In genomic region chr5:52801329-52801728, GRCh38 we compare ENCODE assay signal across 8 cellular contexts. TPM values are rescaled to one million over a fixed set of nuclear protein-coding genes. Genes with fewer than 3 reads are reported as not detected.
DNase-seq lines count a peak whose midpoint lies in the region; ATAC-seq and TF ChIP-seq lines count a peak whose summit lies in the region.

No MANE protein-coding gene starts in this region.

- DNase-seq in Caco-2 (no peak), LNCaP clone FGC (ENCODE audit: low read depth) (no peak), body of pancreas (no peak), tibial nerve (ENCODE audit: low spot score in 2 of 2) (no peak), GF-D8 (lab: John Stamatoyannopoulos, UW) (no peak)

- peaks cover 40% of the 10 kb centered on the region for H3K4me1 Mint-ChIP-seq in Caco-2 (ENCODE audit: low read depth, unreplicated experiment)

- H3K4me3 ChIP-seq in Caco-2 (ENCODE audit: low read depth, low read length) (peak overlapping the region; percentile 76), LNCaP clone FGC (ENCODE audit: low read depth, low read length) (peak overlapping the region; percentile 89), body of pancreas (peak overlapping the region in 1 of 2 donors; percentile 13), liver (ENCODE audit: low read depth in 1 of 3, low read length in 3 of 3) (peak overlapping the region; percentile 66 to 92 (median 73)), tibial nerve (peak overlapping the region; percentile 47 to 86 (median 74))

- H3K27me3 Mint-ChIP-seq in Caco-2 (ENCODE audit: insufficient read depth, unreplicated experiment), result no peaks in the 10 kb centered on the region

- 32 to 33% methylated on average over 8 of the region's 8 CpGs for WGBS in body of pancreas, 2 donors
- 42% methylated on average over 8 of the region's 8 CpGs for WGBS in liver
- WGBS in tibial nerve, 2 donors, result 11 to 21% methylated on average over 8 of the region's 8 CpGs

- H3K27ac ChIP-seq in body of pancreas, result peak overlapping the region in 3 of 4 donors; percentile 83 to 93 (median 91)
- peak overlapping the region; percentile 75 to 94 for H3K27ac ChIP-seq in liver (ENCODE audit: low read depth in 1 of 2, low read length in 2 of 2)
- peak overlapping the region; percentile 87 to 98 (median 92) for H3K27ac ChIP-seq in tibial nerve

- TF ChIP-seq RAD21 in liver (IDR thresholded peaks at IDR 0.05), result no peak

- H3K4me1 ChIP-seq in Caco-2 (peaks cover 36% of the 10 kb centered on the region), body of pancreas (peaks cover 38% of the 10 kb centered on the region), liver (ENCODE audit: control insufficient read depth in 4 of 4, insufficient read depth in 4 of 4, low read length in 3 of 4) (peaks cover 10 to 56% (median 39%) of the 10 kb centered on the region in 4 donors), tibial nerve (peaks cover 0 to 75% (median 31%) of the 10 kb centered on the region in 4 donors)

- H3K36me3 ChIP-seq in Caco-2 (ENCODE audit: control insufficient read depth, insufficient read depth, low read length) (no peaks in the 10 kb centered on the region), body of pancreas (replicated peaks in 1 of 2; ENCODE audit: insufficient read depth in 1 of 2, low read depth in 2 of 2) (no peaks in the 10 kb centered on the region), liver (ENCODE audit: control insufficient read depth in 4 of 4, insufficient read depth in 3 of 4, low read depth in 1 of 4, low read length in 3 of 4) (peaks cover 0 to 5% (median 0%) of the 10 kb centered on the region in 4 donors), tibial nerve (peaks cover 0 to 10% (median 0%) of the 10 kb centered on the region in 3 donors)

- CTCF ChIA-PET in Caco-2 (lab: Charles Lee), result interaction anchor here (0.7 to 0.9 kb wide), 2 partner anchors 12 to 114 kb away, joined by 3 to 4 read pairs; no protein-coding TSS in a partner anchor

- TF ChIP-seq EP300 in tibial nerve (IDR thresholded peaks at IDR 0.05), result no peak

- no peaks in the 10 kb centered on the region for H3K9me3 ChIP-seq in Caco-2
- no peaks in the 10 kb centered on the region for H3K9me3 ChIP-seq in body of pancreas
- H3K9me3 ChIP-seq in liver (ENCODE audit: control insufficient read depth in 4 of 4, low read length in 3 of 4), result no peaks in the 10 kb centered on the region
- no peaks in the 10 kb centered on the region for H3K9me3 ChIP-seq in tibial nerve

- peak overlapping the region; percentile 23 to 30 for H3K9ac ChIP-seq in liver (ENCODE audit: low read depth in 1 of 2, low read length in 2 of 2)

- TF ChIP-seq POLR2A in body of pancreas (IDR thresholded peaks at IDR 0.05), result no peak
- no peak for TF ChIP-seq POLR2A in tibial nerve (IDR thresholded peaks at IDR 0.05)

- intact Hi-C loops in Caco-2 (cut with micrococcal nuclease; ENCODE audit: unreplicated experiment) (no loop called here), body of pancreas (cut with DNase I) (no loop called here)

- TF ChIP-seq CTCF in Caco-2 (IDR thresholded peaks at IDR 0.05; ENCODE audit: insufficient read depth in 1 of 2, low read depth in 1 of 2, low read length in 1 of 2, severe bottlenecking in 1 of 2, unreplicated experiment in 1 of 2), result no peak
- TF ChIP-seq CTCF in LNCaP clone FGC (IDR thresholded peaks at IDR 0.05; ENCODE audit: control insufficient read depth, extremely low read depth, insufficient read depth), result no peak
- TF ChIP-seq CTCF in body of pancreas (IDR thresholded peaks at IDR 0.05), result no peak
- no peak for TF ChIP-seq CTCF in liver (IDR thresholded peaks at IDR 0.05; ENCODE audit: low read depth, low read length, missing input control)
- TF ChIP-seq CTCF in tibial nerve (IDR thresholded peaks at IDR 0.05), result no peak

- no TSS peak for BruUV-seq in Caco-2 (replicated peaks; lab: Mats Ljungman, UMichigan)

- POLR2A ChIA-PET in Caco-2 (lab: Charles Lee), result no interaction called here

- ATAC-seq in body of pancreas (no peak), GM21381 (IDR thresholded peaks at IDR 0.05; ENCODE audit: unreplicated experiment) (no peak), GM18873 (IDR thresholded peaks at IDR 0.05; ENCODE audit: low FRiP score, unreplicated experiment) (no peak)

- H3K27me3 ChIP-seq in Caco-2 (replicated peaks; ENCODE audit: control insufficient read depth, insufficient read depth, low read length) (no peaks in the 10 kb centered on the region), body of pancreas (no peaks in the 10 kb centered on the region), liver (ENCODE audit: control insufficient read depth in 4 of 4, insufficient read depth in 4 of 4, low read length in 3 of 4) (no peaks in the 10 kb centered on the region), tibial nerve (no peaks in the 10 kb centered on the region)

- peak overlapping the region; percentile 50 for H3K27ac Mint-ChIP-seq in Caco-2 (ENCODE audit: unreplicated experiment)

- H3K9me3 Mint-ChIP-seq in Caco-2 (ENCODE audit: unreplicated experiment), result no peaks in the 10 kb centered on the region

- H3K4me3 Mint-ChIP-seq in Caco-2 (ENCODE audit: unreplicated experiment), result peak overlapping the region; percentile 92

- peaks cover 39% of the 10 kb centered on the region for H3K36me3 Mint-ChIP-seq in Caco-2 (ENCODE audit: insufficient read depth, unreplicated experiment)

TF ChIP-seq in liver, 16 proteins besides CTCF, POLR2A, EP300 and RAD21:
- no peak for TF ChIP-seq ZBTB33 (IDR thresholded peaks at IDR 0.05)
TF ChIP-seq in liver: peak in this region for 0.

RNA-seq across cellular contexts. Expression of gene ITGA1, which starts 13.6 kb away (rescaled TPM):
- total RNA-seq in Caco-2 (2022) (26.4 and 27.4 TPM in 2 replicates), body of pancreas (10 to 100 TPM in 1 of 2 donors, 1 to 10 TPM in 1; 6.9 to 11.2 TPM), liver (100 to 1,000 TPM in 1 of 2 donors, 10 to 100 TPM in 1; 47.0 to 187 TPM), tibial nerve (10 to 100 TPM; 26.8 to 62.5 (median 27.7) TPM)
- polyA plus RNA-seq in liver, result 10 to 100 TPM; 24.2 to 50.1 TPM

RNA-seq across cellular contexts. Expression of gene PELO, which starts 13.6 kb away (rescaled TPM):
- total RNA-seq in Caco-2 (2022) (25.9 and 26.7 TPM in 2 replicates), body of pancreas (1 to 10 TPM; 3.6 to 8.3 TPM), liver (10 to 100 TPM; 10.1 to 21.9 TPM), tibial nerve (10 to 100 TPM in 3 of 4 donors, 1 to 10 TPM in 1; 8.4 to 17.8 (median 16.6) TPM)
- polyA plus RNA-seq in liver, result 10 to 100 TPM; 11.0 to 24.6 TPM
